15 cellular contexts compared by ENCODE assay signal in genomic region chr20:9884061-9884460, GRCh38. TPM values are rescaled to one million over a fixed set of nuclear protein-coding genes. Genes with fewer than 3 reads are reported as not detected.
DNase-seq lines count a peak whose midpoint lies in the region; ATAC-seq, FAIRE-seq and TF ChIP-seq lines count a peak whose summit lies in the region.
"Had no signal": no experiment of that assay in that cellular context is flagged by ENCODE, and none has a peak within 500 bp of the region (broad histone marks: within the 10 kb centered on the region; RNA-seq: fewer than 3 reads in every experiment).

No MANE protein-coding gene starts in this region.

- 32 to 57% (median 48%) methylated on average over 1 of the region's 1 CpG for WGBS in small intestine, 3 donors

- peak; percentile 26 for TF ChIP-seq CTCF in choroid plexus epithelial cell (conservative IDR thresholded peaks at IDR 0.05; ENCODE audit: low read depth, low read length)

- H3K4me1 ChIP-seq in small intestine (ENCODE audit: control insufficient read depth in 2 of 2, insufficient read depth in 1 of 2, low read depth in 1 of 2, low read length in 1 of 2): no peaks in the 10 kb centered on the region

- no peak overlapping the region for H3K27ac ChIP-seq in small intestine (ENCODE audit: low read depth in 1 of 2, low read length in 1 of 2)
- H3K27ac ChIP-seq: cardiac muscle cell, RWPE1 had no signal

- H3K4me3 ChIP-seq in choroid plexus epithelial cell (ENCODE audit: low read depth, low read length) (no peak overlapping the region), small intestine (ENCODE audit: low read depth in 1 of 2, low read length in 2 of 2) (no peak overlapping the region)
- H3K4me3 ChIP-seq: cardiac muscle cell, MG63 had no signal

- no peaks in the 10 kb centered on the region for H3K27me3 ChIP-seq in small intestine (ENCODE audit: control insufficient read depth in 2 of 2, insufficient read depth in 2 of 2, low read length in 2 of 2)
- H3K27me3 ChIP-seq: cardiac muscle cell had no signal

- no peaks in the 10 kb centered on the region for H3K36me3 ChIP-seq in small intestine (ENCODE audit: control insufficient read depth in 2 of 2, insufficient read depth in 2 of 2, low read length in 2 of 2)
- H3K36me3 ChIP-seq: cardiac muscle cell, MG63 had no signal

- peak; percentile 5 for DNase-seq in NCI-H2107 treated with DMSO at 0.1 percent for 48 hours (lab: John Stamatoyannopoulos, UW; ENCODE audit: unreplicated experiment)
- DNase-seq in NCI-H2107 (lab: John Stamatoyannopoulos, UW): no peak
- peak; percentile 46 for DNase-seq in NCI-H748 (lab: John Stamatoyannopoulos, UW; ENCODE audit: unreplicated experiment)
- DNase-seq in choroid plexus epithelial cell (ENCODE audit: low read depth): peak; percentile 1
- DNase-seq in small intestine: peak; percentile 15
- no peak for DNase-seq in activated CD4-positive, alpha-beta T cell treated with anti-CD3 and anti-CD28 coated beads for 1 hour
- no peak for DNase-seq in DMS79 (lab: John Stamatoyannopoulos, UW)
- DNase-seq: activated T-cell treated with anti-CD3 and anti-CD28 coated beads, Interleukin-2, amount 50 U/mL, for 72 hours; immature natural killer cell; MG63 had no signal

- no peak for FAIRE-seq in small intestine (lab: Jason Lieb, UNC)

- no peak for ATAC-seq in GM21576 (IDR thresholded peaks at IDR 0.05; ENCODE audit: unreplicated experiment)
- ATAC-seq: activated T-cell treated with anti-CD3 and anti-CD28 coated beads, Interleukin-2, amount 50 U/mL, for 72 hours; stimulated activated effector memory CD8-positive, alpha-beta T cell treated with anti-CD3 and anti-CD28 coated beads, Interleukin-12 subunit alpha, Interleukin-12 subunit beta, amount 100 ng/mL, for 72 hours had no signal

- H3K9me3 ChIP-seq in small intestine (ENCODE audit: control insufficient read depth, low read depth): no peaks in the 10 kb centered on the region
- H3K9me3 ChIP-seq: MG63 had no signal

RNA-seq across cellular contexts. Expression of gene PAK5, which starts 45.2 kb away (rescaled TPM):
- under 1 TPM in 1 of 3 donors, not detected in 2; 0.10 TPM for polyA plus RNA-seq in small intestine
- polyA plus RNA-seq: AG04450, immature natural killer cell had no signal

Comparison
In these comparisons a context has a peak if more than half of its experiments do, and no peak if none do; other contexts are left out.
1. DNase-seq: peak in NCI-H2107 treated with DMSO at 0.1 percent for 48 hours (single experiment), NCI-H748 (single experiment), choroid plexus epithelial cell (single experiment) and small intestine (single experiment); none in NCI-H2107 (single experiment), activated CD4-positive, alpha-beta T cell treated with anti-CD3 and anti-CD28 coated beads for 1 hour (single experiment) and DMS79 (single experiment).